Comparison of ENCODE assay signal across 20 cellular contexts in genomic region chr3:28476764-28477163, GRCh38.
"Had no signal": no experiment of that assay in that cellular context is flagged by ENCODE, and none has a peak within 500 bp of the region (broad histone marks: within the 10 kb centered on the region; RNA-seq: fewer than 3 reads in every experiment).

No MANE protein-coding gene starts in this region.

- H3K9me3 ChIP-seq: neutrophil, pancreas, right lobe of liver, thoracic aorta, thyroid gland, upper lobe of left lung, vagina had no signal

- H3K27ac ChIP-seq: neutrophil, pancreas, psoas muscle, right lobe of liver, sigmoid colon, stomach, thoracic aorta, thyroid gland, tibial nerve, upper lobe of left lung, vagina had no signal

- H3K4me1 ChIP-seq: pancreas, psoas muscle, right lobe of liver, sigmoid colon, stomach, thyroid gland, tibial nerve, upper lobe of left lung, vagina had no signal

- H3K36me3 ChIP-seq: neutrophil, pancreas, right lobe of liver, thoracic aorta, thyroid gland, upper lobe of left lung, vagina had no signal

- DNase-seq: naive thymus-derived CD8-positive, alpha-beta T cell; nephron progenitor cell; nucleus accumbens; pancreas; psoas muscle; right cardiac atrium; right lobe of liver; sigmoid colon; stimulated activated CD4-positive, alpha-beta T cell treated with anti-CD3 and anti-CD28 coated beads, Interleukin-15, amount 100 ng/mL, for 24 hours; stimulated activated CD4-positive, alpha-beta T cell treated with anti-CD3 and anti-CD28 coated beads, Interleukin-2, amount 100 ng/mL, for 24 hours; stimulated activated CD4-positive, alpha-beta T cell treated with anti-CD3 and anti-CD28 coated beads, Interleukin-2, amount 100 ng/mL, for 48 hours; stimulated activated CD4-positive, alpha-beta T cell treated with anti-CD3 and anti-CD28 coated beads, Interleukin-4, amount 100 ng/mL, for 24 hours; stimulated activated naive CD8-positive, alpha-beta T cell treated with anti-CD3 and anti-CD28 coated beads, Interleukin-15, Interleukin-2, amounts not matched to agents 100 U/mL and 50 U/mL, for 24 hours; stomach; thyroid gland; upper lobe of left lung had no signal

- H3K27me3 ChIP-seq: neutrophil, pancreas, right lobe of liver, sigmoid colon, stomach, thyroid gland, tibial nerve, upper lobe of left lung, vagina had no signal

- H3K4me3 ChIP-seq: pancreas, psoas muscle, right lobe of liver, sigmoid colon, stomach, thoracic aorta, thyroid gland, tibial nerve, upper lobe of left lung, vagina had no signal
